ENCODE assay signal across 23 cellular contexts in genomic region chr17:81852237-81852636, GRCh38. TPM values are rescaled to one million over a fixed set of nuclear protein-coding genes. Genes with fewer than 3 reads are reported as not detected.
"Had no signal": no experiment of that assay in that cellular context is flagged by ENCODE, and none has a peak within 500 bp of the region (broad histone marks: within the 10 kb centered on the region; RNA-seq: fewer than 3 reads in every experiment).

No MANE protein-coding gene starts in this region.

- ATAC-seq: activated CD8-positive, alpha-beta T cell treated with anti-CD3 and anti-CD28 coated beads, Interleukin-2, amount 10 ng/mL, durations not matched to agents 7 days and 5 days; SK-N-SH treated with all-trans-retinoic acid at 6 μM for 48 hours; WTC11 had no signal

- H3K4me3 Mint-ChIP-seq: activated CD8-positive, alpha-beta T cell treated with anti-CD3 and anti-CD28 coated beads, Interleukin-2, amount 10 ng/mL, durations not matched to agents 7 days and 5 days; activated naive CD4-positive, alpha-beta T cell treated with anti-CD3 and anti-CD28 coated beads, Interleukin-2, amount 50 U/mL, for 24 hours; WTC11 had no signal

- H3K4me1 Mint-ChIP-seq: activated naive CD4-positive, alpha-beta T cell treated with anti-CD3 and anti-CD28 coated beads, Interleukin-2, amount 50 U/mL, for 24 hours; WTC11 had no signal

- H3K9me3 Mint-ChIP-seq: activated naive CD4-positive, alpha-beta T cell treated with anti-CD3 and anti-CD28 coated beads, Interleukin-2, amount 50 U/mL, for 24 hours; WTC11 had no signal

- H3K4me3 ChIP-seq: Peyer's patch, SJSA1 had no signal

- H3K27me3 Mint-ChIP-seq: activated naive CD4-positive, alpha-beta T cell treated with anti-CD3 and anti-CD28 coated beads, Interleukin-2, amount 50 U/mL, for 24 hours had no signal

- FAIRE-seq: bronchial epithelial cell had no signal

- H3K27ac ChIP-seq: Peyer's patch, SJSA1 had no signal

- H3K27me3 ChIP-seq: Peyer's patch, SJSA1 had no signal

- DNase-seq: activated CD4-positive, alpha-beta T cell treated with anti-CD3 and anti-CD28 coated beads for 48 hours; activated CD4-positive, alpha-beta T cell treated with anti-CD3 and anti-CD28 coated beads, Interleukin-2, amount 50 U/mL, for 4 hours; activated CD4-positive, CD25-positive, alpha-beta regulatory T cell treated with anti-CD3 and anti-CD28 coated beads, Interleukin-2, amount 50 U/mL, for 72 hours; activated CD8-positive, alpha-beta memory T cell treated with anti-CD3 and anti-CD28 coated beads, Interleukin-2, amount 50 U/mL, for 48 hours; activated CD8-positive, alpha-beta T cell treated with anti-CD3 and anti-CD28 coated beads, Interleukin-2, amount 10 ng/mL, durations not matched to agents 7 days and 5 days; activated T-cell treated with anti-CD3 and anti-CD28 coated beads, Interleukin-2, amount 50 U/mL, for 1 hour; aorta; central memory CD4-positive, alpha-beta T cell; Karpas-422; NCI-H146; NCI-H187 treated with DMSO at 0.1 percent for 48 hours; NCI-H2081 treated with DMSO at 0.1 percent for 48 hours; NCI-H446; NCI-H524; Peyer's patch; SHP77; SW 1271 had no signal

- H3K9me3 ChIP-seq: Peyer's patch, SJSA1 had no signal

- H3K27ac Mint-ChIP-seq: activated naive CD4-positive, alpha-beta T cell treated with anti-CD3 and anti-CD28 coated beads, Interleukin-2, amount 50 U/mL, for 24 hours; WTC11 had no signal

- H3K36me3 Mint-ChIP-seq: activated naive CD4-positive, alpha-beta T cell treated with anti-CD3 and anti-CD28 coated beads, Interleukin-2, amount 50 U/mL, for 24 hours had no signal

- H3K4me1 ChIP-seq: SJSA1 had no signal

RNA-seq across cellular contexts. Expression of gene PPP1R27, which starts 17.4 kb away (rescaled TPM):
- total RNA-seq: activated CD8-positive, alpha-beta T cell treated with anti-CD3 and anti-CD28 coated beads, Interleukin-2, amount 10 ng/mL, durations not matched to agents 7 days and 5 days; aorta; bronchial epithelial cell; Peyer's patch; SJSA1; T-helper 1 cell treated with Interleukin-12 subunit alpha and Interleukin-12 subunit beta and Interleukin-4 antibody, amounts not matched to agents 30 ng/mL and 1 ng/mL, for 36 hours; WTC11 had no signal
